2 cellular contexts compared by ENCODE assay signal in the genomic region with DNA sequence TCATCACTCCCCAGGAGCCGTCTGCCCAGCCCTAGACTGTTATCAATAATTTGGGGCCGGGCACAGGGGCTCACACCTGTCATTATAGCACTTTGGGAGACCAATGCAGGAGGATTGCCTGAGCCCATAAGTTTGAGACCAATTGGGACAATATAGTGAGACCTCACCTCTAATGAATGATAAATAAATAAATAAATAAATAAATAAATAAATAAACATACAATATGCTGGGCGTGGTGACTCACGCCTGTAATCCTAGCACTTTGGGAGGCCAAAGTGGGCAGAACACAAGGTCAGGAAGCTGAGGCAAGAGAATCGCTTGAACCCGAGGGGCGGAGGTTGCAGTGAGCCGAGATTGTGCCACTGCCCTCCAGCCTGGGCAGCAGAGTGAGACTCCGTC.
TF ChIP-seq lines count a peak whose summit lies in the region.

No MANE protein-coding gene starts in this region.

TF ChIP-seq in A549, 52 proteins besides CTCF, POLR2A, EP300 and RAD21:
- peak; percentile 46 for TF ChIP-seq ZC3H11A (IDR thresholded peaks at IDR 0.05)

TF ChIP-seq in HEK293, 187 proteins besides CTCF, POLR2A, EP300 and RAD21:
- TF ChIP-seq ZNF791 (tag by site-specific recombination; IDR thresholded peaks at IDR 0.05) (0 out of 2 replicates have a peak, but pooled peaks have one; percentile 18), ZNF558 (tag by site-specific recombination; IDR thresholded peaks at IDR 0.05) (0 out of 2 replicates have a peak, but pooled peaks have one; percentile 25), ZNF354C (tag by site-specific recombination; IDR thresholded peaks at IDR 0.05; ENCODE audit: borderline replicate concordance, low read depth) (0 out of 2 replicates have a peak, but pooled peaks have one; percentile 62), ZNF426 (tag by site-specific recombination; IDR thresholded peaks at IDR 0.05) (peak; percentile 55), ZNF121 (tag by site-specific recombination; IDR thresholded peaks at IDR 0.05) (0 out of 2 replicates have a peak, but pooled peaks have one; percentile 19), ZNF202 (tag by site-specific recombination; IDR thresholded peaks at IDR 0.05; ENCODE audit: borderline replicate concordance) (0 out of 2 replicates have a peak, but pooled peaks have one; percentile 16), ZNF654 (tag by site-specific recombination; IDR thresholded peaks at IDR 0.05; ENCODE audit: low read depth) (0 out of 2 replicates have a peak, but pooled peaks have one; percentile 15), ZNF623 (tag by site-specific recombination; IDR thresholded peaks at IDR 0.05) (peak; percentile 59), ZNF394 (tag by site-specific recombination; IDR thresholded peaks at IDR 0.05; ENCODE audit: borderline replicate concordance) (peak; percentile 86), ZNF140 (tag by site-specific recombination; IDR thresholded peaks at IDR 0.05) (peak; percentile 36; the same call in 1 of the 2 replicates), ZNF629 (tag by site-specific recombination; IDR thresholded peaks at IDR 0.05) (peak; percentile 28; the same call in 1 of the 2 replicates), ZNF292 (tag by site-specific recombination; IDR thresholded peaks at IDR 0.05; ENCODE audit: borderline replicate concordance, low read depth) (0 out of 2 replicates have a peak, but pooled peaks have one; percentile 12)
- TF ChIP-seq, protein P1, sequence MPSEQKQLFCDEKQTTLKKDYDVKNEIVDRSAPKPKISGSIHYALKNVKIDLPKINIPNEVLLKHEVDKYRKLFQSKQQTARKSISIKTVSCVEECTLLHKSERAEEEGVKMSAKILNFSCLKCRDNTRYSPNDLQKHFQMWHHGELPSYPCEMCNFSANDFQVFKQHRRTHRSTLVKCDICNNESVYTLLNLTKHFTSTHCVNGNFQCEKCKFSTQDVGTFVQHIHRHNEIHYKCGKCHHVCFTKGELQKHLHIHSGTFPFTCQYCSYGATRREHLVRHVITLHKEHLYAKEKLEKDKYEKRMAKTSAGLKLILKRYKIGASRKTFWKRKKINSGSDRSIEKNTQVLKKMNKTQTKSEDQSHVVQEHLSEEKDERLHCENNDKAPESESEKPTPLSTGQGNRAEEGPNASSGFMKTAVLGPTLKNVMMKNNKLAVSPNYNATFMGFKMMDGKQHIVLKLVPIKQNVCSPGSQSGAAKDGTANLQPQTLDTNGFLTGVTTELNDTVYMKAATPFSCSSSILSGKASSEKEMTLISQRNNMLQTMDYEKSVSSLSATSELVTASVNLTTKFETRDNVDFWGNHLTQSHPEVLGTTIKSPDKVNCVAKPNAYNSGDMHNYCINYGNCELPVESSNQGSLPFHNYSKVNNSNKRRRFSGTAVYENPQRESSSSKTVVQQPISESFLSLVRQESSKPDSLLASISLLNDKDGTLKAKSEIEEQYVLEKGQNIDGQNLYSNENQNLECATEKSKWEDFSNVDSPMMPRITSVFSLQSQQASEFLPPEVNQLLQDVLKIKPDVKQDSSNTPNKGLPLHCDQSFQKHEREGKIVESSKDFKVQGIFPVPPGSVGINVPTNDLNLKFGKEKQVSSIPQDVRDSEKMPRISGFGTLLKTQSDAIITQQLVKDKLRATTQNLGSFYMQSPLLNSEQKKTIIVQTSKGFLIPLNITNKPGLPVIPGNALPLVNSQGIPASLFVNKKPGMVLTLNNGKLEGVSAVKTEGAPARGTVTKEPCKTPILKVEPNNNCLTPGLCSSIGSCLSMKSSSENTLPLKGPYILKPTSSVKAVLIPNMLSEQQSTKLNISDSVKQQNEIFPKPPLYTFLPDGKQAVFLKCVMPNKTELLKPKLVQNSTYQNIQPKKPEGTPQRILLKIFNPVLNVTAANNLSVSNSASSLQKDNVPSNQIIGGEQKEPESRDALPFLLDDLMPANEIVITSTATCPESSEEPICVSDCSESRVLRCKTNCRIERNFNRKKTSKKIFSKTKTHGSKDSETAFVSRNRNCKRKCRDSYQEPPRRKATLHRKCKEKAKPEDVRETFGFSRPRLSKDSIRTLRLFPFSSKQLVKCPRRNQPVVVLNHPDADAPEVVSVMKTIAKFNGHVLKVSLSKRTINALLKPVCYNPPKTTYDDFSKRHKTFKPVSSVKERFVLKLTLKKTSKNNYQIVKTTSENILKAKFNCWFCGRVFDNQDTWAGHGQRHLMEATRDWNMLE (tag by site-specific recombination; conservative IDR thresholded peaks at IDR 0.05; ENCODE audit: low read depth): peak; percentile 73
- TF ChIP-seq, protein P2, sequence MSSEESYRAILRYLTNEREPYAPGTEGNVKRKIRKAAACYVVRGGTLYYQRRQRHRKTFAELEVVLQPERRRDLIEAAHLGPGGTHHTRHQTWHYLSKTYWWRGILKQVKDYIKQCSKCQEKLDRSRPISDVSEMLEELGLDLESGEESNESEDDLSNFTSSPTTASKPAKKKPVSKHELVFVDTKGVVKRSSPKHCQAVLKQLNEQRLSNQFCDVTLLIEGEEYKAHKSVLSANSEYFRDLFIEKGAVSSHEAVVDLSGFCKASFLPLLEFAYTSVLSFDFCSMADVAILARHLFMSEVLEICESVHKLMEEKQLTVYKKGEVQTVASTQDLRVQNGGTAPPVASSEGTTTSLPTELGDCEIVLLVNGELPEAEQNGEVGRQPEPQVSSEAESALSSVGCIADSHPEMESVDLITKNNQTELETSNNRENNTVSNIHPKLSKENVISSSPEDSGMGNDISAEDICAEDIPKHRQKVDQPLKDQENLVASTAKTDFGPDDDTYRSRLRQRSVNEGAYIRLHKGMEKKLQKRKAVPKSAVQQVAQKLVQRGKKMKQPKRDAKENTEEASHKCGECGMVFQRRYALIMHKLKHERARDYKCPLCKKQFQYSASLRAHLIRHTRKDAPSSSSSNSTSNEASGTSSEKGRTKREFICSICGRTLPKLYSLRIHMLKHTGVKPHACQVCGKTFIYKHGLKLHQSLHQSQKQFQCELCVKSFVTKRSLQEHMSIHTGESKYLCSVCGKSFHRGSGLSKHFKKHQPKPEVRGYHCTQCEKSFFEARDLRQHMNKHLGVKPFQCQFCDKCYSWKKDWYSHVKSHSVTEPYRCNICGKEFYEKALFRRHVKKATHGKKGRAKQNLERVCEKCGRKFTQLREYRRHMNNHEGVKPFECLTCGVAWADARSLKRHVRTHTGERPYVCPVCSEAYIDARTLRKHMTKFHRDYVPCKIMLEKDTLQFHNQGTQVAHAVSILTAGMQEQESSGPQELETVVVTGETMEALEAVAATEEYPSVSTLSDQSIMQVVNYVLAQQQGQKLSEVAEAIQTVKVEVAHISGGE (tag by site-specific recombination; conservative IDR thresholded peaks at IDR 0.05; ENCODE audit: low read depth): peak; percentile 37; the same call in 1 of the 2 replicates
- TF ChIP-seq, protein P3, sequence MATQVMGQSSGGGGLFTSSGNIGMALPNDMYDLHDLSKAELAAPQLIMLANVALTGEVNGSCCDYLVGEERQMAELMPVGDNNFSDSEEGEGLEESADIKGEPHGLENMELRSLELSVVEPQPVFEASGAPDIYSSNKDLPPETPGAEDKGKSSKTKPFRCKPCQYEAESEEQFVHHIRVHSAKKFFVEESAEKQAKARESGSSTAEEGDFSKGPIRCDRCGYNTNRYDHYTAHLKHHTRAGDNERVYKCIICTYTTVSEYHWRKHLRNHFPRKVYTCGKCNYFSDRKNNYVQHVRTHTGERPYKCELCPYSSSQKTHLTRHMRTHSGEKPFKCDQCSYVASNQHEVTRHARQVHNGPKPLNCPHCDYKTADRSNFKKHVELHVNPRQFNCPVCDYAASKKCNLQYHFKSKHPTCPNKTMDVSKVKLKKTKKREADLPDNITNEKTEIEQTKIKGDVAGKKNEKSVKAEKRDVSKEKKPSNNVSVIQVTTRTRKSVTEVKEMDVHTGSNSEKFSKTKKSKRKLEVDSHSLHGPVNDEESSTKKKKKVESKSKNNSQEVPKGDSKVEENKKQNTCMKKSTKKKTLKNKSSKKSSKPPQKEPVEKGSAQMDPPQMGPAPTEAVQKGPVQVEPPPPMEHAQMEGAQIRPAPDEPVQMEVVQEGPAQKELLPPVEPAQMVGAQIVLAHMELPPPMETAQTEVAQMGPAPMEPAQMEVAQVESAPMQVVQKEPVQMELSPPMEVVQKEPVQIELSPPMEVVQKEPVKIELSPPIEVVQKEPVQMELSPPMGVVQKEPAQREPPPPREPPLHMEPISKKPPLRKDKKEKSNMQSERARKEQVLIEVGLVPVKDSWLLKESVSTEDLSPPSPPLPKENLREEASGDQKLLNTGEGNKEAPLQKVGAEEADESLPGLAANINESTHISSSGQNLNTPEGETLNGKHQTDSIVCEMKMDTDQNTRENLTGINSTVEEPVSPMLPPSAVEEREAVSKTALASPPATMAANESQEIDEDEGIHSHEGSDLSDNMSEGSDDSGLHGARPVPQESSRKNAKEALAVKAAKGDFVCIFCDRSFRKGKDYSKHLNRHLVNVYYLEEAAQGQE (tag by site-specific recombination; IDR thresholded peaks at IDR 0.05): 0 out of 2 replicates have a peak, but pooled peaks have one; percentile 33
